Comparison of ENCODE assay signal across 18 cellular contexts in genomic region chr16:25219070-25219737, GRCh38. TPM values are rescaled to one million over a fixed set of nuclear protein-coding genes. Genes with fewer than 3 reads are reported as not detected.
A peak's percentile ranks its signal among the peaks of the same experiment; 100 is the strongest.
DNase-seq lines count a peak whose midpoint lies in the region; ATAC-seq, FAIRE-seq and TF ChIP-seq lines count a peak whose summit lies in the region.
"Had no signal": no experiment of that assay in that cellular context is flagged by ENCODE, and none has a peak within 500 bp of the region (broad histone marks: within the 10 kb centered on the region; RNA-seq: fewer than 3 reads in every experiment).

No MANE protein-coding gene starts in this region.

- TF ChIP-seq POLR2A in A549 (IDR thresholded peaks at IDR 0.05; ENCODE audit: low read length): no peak

- intact Hi-C loops in pancreas (cut with DNase I): no loop called here
- intact Hi-C loops in CD4-positive, alpha-beta T cell (cut with DNase I, micrococcal nuclease): no loop called here

- no peak for TF ChIP-seq EP300 in A549 (IDR thresholded peaks at IDR 0.05)

- no peak overlapping the region for H3K4me3 ChIP-seq in A549
- peak overlapping the region in 3 of 4 donors; percentile 42 to 59 (median 52) for H3K4me3 ChIP-seq in pancreas
- H3K4me3 ChIP-seq: BLaER1, HAP-1 had no signal

- FAIRE-seq in A549 (lab: Jason Lieb, UNC): no peak
- no peak for FAIRE-seq in pancreas (lab: Jason Lieb, UNC)

- no peaks in the 10 kb centered on the region for H3K9me3 ChIP-seq in A549
- no peaks in the 10 kb centered on the region for H3K9me3 ChIP-seq in pancreas
- H3K9me3 ChIP-seq in CD4-positive, alpha-beta T cell (ENCODE audit: control insufficient read depth, low read length): no peaks in the 10 kb centered on the region
- H3K9me3 ChIP-seq: BLaER1, HAP-1 had no signal

- no peak for TF ChIP-seq RAD21 in A549 (conservative IDR thresholded peaks at IDR 0.05 in 1 of 2, IDR thresholded peaks at IDR 0.05 in 1 of 2)

- ATAC-seq in A549 (no peak), left lobe of liver (peak; percentile 85), pancreas (peak; percentile 38 to 60 (median 46)), HG02981 (IDR thresholded peaks at IDR 0.05; ENCODE audit: unreplicated experiment) (no peak)
- no peak for ATAC-seq in CD4-positive, alpha-beta T cell (ENCODE audit: poor library complexity)
- ATAC-seq in naive thymus-derived CD8-positive, alpha-beta T cell: no peak

- H3K4me1 ChIP-seq in A549 (no peaks in the 10 kb centered on the region), pancreas (peaks cover 0 to 6% (median 6%) of the 10 kb centered on the region in 3 donors)
- H3K4me1 ChIP-seq: HAP-1 had no signal

- no peak for TF ChIP-seq CTCF in A549 (IDR thresholded peaks at IDR 0.05)
- no peak for TF ChIP-seq CTCF in pancreas (IDR thresholded peaks at IDR 0.05)
- no peak for TF ChIP-seq CTCF in CD4-positive, alpha-beta T cell (IDR thresholded peaks at IDR 0.05)

- H3K27ac Mint-ChIP-seq in CD4-positive, alpha-beta T cell: no peak overlapping the region
- H3K27ac Mint-ChIP-seq in naive thymus-derived CD8-positive, alpha-beta T cell: no peak overlapping the region
- H3K27ac Mint-ChIP-seq: HFFc6 had no signal

- no peaks in the 10 kb centered on the region for H3K4me1 Mint-ChIP-seq in CD4-positive, alpha-beta T cell (ENCODE audit: low read depth)
- no peaks in the 10 kb centered on the region for H3K4me1 Mint-ChIP-seq in naive thymus-derived CD8-positive, alpha-beta T cell

- no peaks in the 10 kb centered on the region for H3K27me3 Mint-ChIP-seq in CD4-positive, alpha-beta T cell
- peaks cover 0 to 7% (median 0%) of the 10 kb centered on the region in 5 donors for H3K27me3 Mint-ChIP-seq in naive thymus-derived CD8-positive, alpha-beta T cell

- H3K36me3 ChIP-seq in pancreas: no peaks in the 10 kb centered on the region
- H3K36me3 ChIP-seq: BLaER1, HAP-1 had no signal

- H3K27me3 ChIP-seq in pancreas: no peaks in the 10 kb centered on the region
- no peaks in the 10 kb centered on the region for H3K27me3 ChIP-seq in CD4-positive, alpha-beta T cell (ENCODE audit: control insufficient read depth, insufficient read depth, low read length)
- H3K27me3 ChIP-seq: BLaER1 had no signal

- H3K36me3 Mint-ChIP-seq in CD4-positive, alpha-beta T cell (ENCODE audit: low read depth): no peaks in the 10 kb centered on the region
- no peaks in the 10 kb centered on the region for H3K36me3 Mint-ChIP-seq in naive thymus-derived CD8-positive, alpha-beta T cell

- DNase-seq in A549 (ENCODE audit: low read depth in 1 of 2, low spot score in 1 of 2): no peak
- peak; percentile 40 for DNase-seq in NCI-H2029 (lab: John Stamatoyannopoulos, UW)
- DNase-seq in left lobe of liver (ENCODE audit: low spot score): peak; percentile 83
- DNase-seq in pancreas: peak in 4 of 6 donors; percentile 51 to 86 (median 72)
- DNase-seq in effector CD4-positive, alpha-beta T cell: no peak
- DNase-seq in CD4-positive, alpha-beta T cell: no peak
- no peak for DNase-seq in naive thymus-derived CD8-positive, alpha-beta T cell
- DNase-seq: AML-193, DMS53, GF-D8, GOT3, HFFc6, KBM-7 had no signal

- no peaks in the 10 kb centered on the region for H3K9me3 Mint-ChIP-seq in CD4-positive, alpha-beta T cell
- no peaks in the 10 kb centered on the region for H3K9me3 Mint-ChIP-seq in naive thymus-derived CD8-positive, alpha-beta T cell
- H3K9me3 Mint-ChIP-seq: HFFc6 had no signal

- no peak overlapping the region for H3K4me3 Mint-ChIP-seq in CD4-positive, alpha-beta T cell
- H3K4me3 Mint-ChIP-seq in naive thymus-derived CD8-positive, alpha-beta T cell: no peak overlapping the region
- H3K4me3 Mint-ChIP-seq: HFFc6 had no signal

- no peak overlapping the region for H3K27ac ChIP-seq in A549
- peak overlapping the region in 2 of 4 donors; percentile 82 to 90 for H3K27ac ChIP-seq in pancreas
- no peak overlapping the region for H3K27ac ChIP-seq in CD4-positive, alpha-beta T cell (ENCODE audit: low read depth, low read length)
- H3K27ac ChIP-seq: 22Rv1, BLaER1, HL-60 had no signal

- POLR2A ChIA-PET in A549 (lab: Yijun Ruan, JAX): no interaction called here
- POLR2A ChIA-PET in CD4-positive, alpha-beta T cell (lab: Charles Lee): no interaction called here
- POLR2A ChIA-PET in naive thymus-derived CD8-positive, alpha-beta T cell (lab: Charles Lee): no interaction called here

- 88% methylated on average over 3 of the region's 3 CpGs for WGBS in A549 (ENCODE audit: missing lambda C conversion rate)
- 28 to 30% methylated on average over 3 of the region's 3 CpGs for WGBS in pancreas, 2 donors

- no peak overlapping the region for H3K4me2 ChIP-seq in A549
- H3K4me2 ChIP-seq: BLaER1 had no signal

- CTCF ChIA-PET in A549 (lab: Yijun Ruan, JAX): interaction anchor here (0.6 to 1.9 kb wide), 4 partner anchors 14 to 427 kb away, joined by 3 to 6 read pairs (median 4); no protein-coding TSS in a partner anchor
- CTCF ChIA-PET in CD4-positive, alpha-beta T cell (lab: Charles Lee): interaction anchor here (2.0 kb wide), 1 partner anchor 14 kb away, joined by 5 read pairs; no protein-coding TSS in a partner anchor

TF ChIP-seq in A549, 52 proteins besides CTCF, POLR2A, EP300 and RAD21:
- peak; percentile 39 for TF ChIP-seq ZFP36 (IDR thresholded peaks at IDR 0.05; ENCODE audit: borderline replicate concordance, partially characterized antibody)
- TF ChIP-seq GATA3 (IDR thresholded peaks at IDR 0.05; ENCODE audit: borderline replicate concordance): no peak

RNA-seq across cellular contexts. Expression of gene AQP8, which starts 2.5 kb away (rescaled TPM):
- polyA plus RNA-seq in A549 (2011; rRNA removed) (0.07 TPM in 1 of 2 replicates, not detected in the other), A549 (2017; fragmentation: RNase III; extraction: RNeasy Plus Mini Kit Qiagen cat#74134 plus additional on column Dnase treatment) (not detected in 3 replicates), pancreas (10 to 100 TPM; 80.7 to 92.5 TPM)
- 0.03 and 0.10 TPM in 2 replicates for polyA plus RNA-seq in A549 (2012; cell fraction: cytosol; rRNA removed)
- polyA plus RNA-seq in A549 (2012; cell fraction: nucleus; rRNA removed): 0.13 and 0.28 TPM in 2 replicates
- not detected in 2 replicates for polyA minus RNA-seq in A549 (2011; rRNA and poly(A)+ RNA removed)
- total RNA-seq in left lobe of liver (0.20 TPM), pancreas (100 to 1,000 TPM; 114 to 355 (median 163) TPM)
- under 1 TPM; 0.64 to 0.82 TPM for total RNA-seq in CD4-positive, alpha-beta T cell
- total RNA-seq in naive thymus-derived CD8-positive, alpha-beta T cell: not detected
- polyA plus RNA-seq in naive thymus-derived CD8-positive, alpha-beta T cell: not detected
- total RNA-seq: HFFc6 had no signal

RNA-seq across cellular contexts. Expression of gene ZKSCAN2, which starts 38.4 kb away (rescaled TPM):
- polyA plus RNA-seq in A549 (2011; rRNA removed): 3.4 and 3.8 TPM in 2 replicates
- polyA plus RNA-seq in A549 (2012; cell fraction: cytosol; rRNA removed): 0.86 and 1.0 TPM in 2 replicates
- polyA plus RNA-seq in A549 (2012; cell fraction: nucleus; rRNA removed): 1.1 and 1.6 TPM in 2 replicates
- 2.0 to 2.3 TPM (median 2.0 TPM) in 3 replicates for polyA plus RNA-seq in A549 (2017; fragmentation: RNase III; extraction: RNeasy Plus Mini Kit Qiagen cat#74134 plus additional on column Dnase treatment)
- polyA minus RNA-seq in A549 (2011; rRNA and poly(A)+ RNA removed): 10.1 and 10.4 TPM in 2 replicates
- 2.1 TPM for total RNA-seq in left lobe of liver
- total RNA-seq in pancreas: 1 to 10 TPM; 1.6 to 2.6 (median 2.0) TPM
- 1 to 10 TPM in 1 of 2 donors, under 1 TPM in 1; 0.80 to 1.3 TPM for polyA plus RNA-seq in pancreas
- 10 to 100 TPM in 1 of 2 experiments, 1 to 10 TPM in 1; 9.5 to 10.2 TPM for total RNA-seq in CD4-positive, alpha-beta T cell
- total RNA-seq in naive thymus-derived CD8-positive, alpha-beta T cell: 1 to 10 TPM; 4.8 to 5.4 TPM
- polyA plus RNA-seq in naive thymus-derived CD8-positive, alpha-beta T cell: 1 to 10 TPM; 1.4 to 1.7 (median 1.5) TPM

Comparison
In these comparisons a context has a peak if more than half of its experiments do, and no peak if none do; other contexts are left out.
1. ATAC-seq: peak in left lobe of liver (single experiment) and pancreas (4 of 4); none in A549 (0 of 2), CD4-positive, alpha-beta T cell (single experiment), HG02981 (single experiment) and naive thymus-derived CD8-positive, alpha-beta T cell (0 of 2).
2. DNase-seq: peak in NCI-H2029 (single experiment), left lobe of liver (single experiment) and pancreas (4 of 6); none in A549 (0 of 2), effector CD4-positive, alpha-beta T cell (single experiment), CD4-positive, alpha-beta T cell (0 of 10) and naive thymus-derived CD8-positive, alpha-beta T cell (0 of 10).
3. RNA of gene AQP8, which starts 2.5 kb away (total RNA-seq): 114 to 355 TPM in pancreas; 0.64 to 0.82 TPM in CD4-positive, alpha-beta T cell, 0.20 TPM in left lobe of liver (single experiment) and not detected in naive thymus-derived CD8-positive, alpha-beta T cell; every median in the first group is over 10 times any median in the second.